In genomic region chr6:73394577-73395354, GRCh38 we compare ENCODE assay signal across 8 cellular contexts. TPM values are rescaled to one million over a fixed set of nuclear protein-coding genes. Genes with fewer than 3 reads are reported as not detected.
A peak's percentile ranks its signal among the peaks of the same experiment; 100 is the strongest.
DNase-seq lines count a peak whose midpoint lies in the region; ATAC-seq and TF ChIP-seq lines count a peak whose summit lies in the region.

TSS of gene DDX43 (plus strand) at chr6:73394828. CDS start at chr6:73394906, 78 bp downstream.

- H2AFZ ChIP-seq in IMR-90 (replicated peaks; ENCODE audit: low read length, poor library complexity): peak within 1 kb of the TSS; percentile 71
- no peak within 1 kb of the TSS for H2AFZ ChIP-seq in Karpas-422 (ENCODE audit: low read length)

- H4K20me1 ChIP-seq in IMR-90 (ENCODE audit: insufficient read depth, low read length) (no peaks in the 10 kb centered on the region), Karpas-422 (ENCODE audit: insufficient read depth, low read depth, low read length) (no peaks in the 10 kb centered on the region)

- no peak within 1 kb of the TSS for H2BK120ac ChIP-seq in IMR-90 (ENCODE audit: low read depth, low read length)

- no peak within 1 kb of the TSS for H3K23ac ChIP-seq in IMR-90 (ENCODE audit: low read depth, low read length)

- intact Hi-C loops in CD14-positive monocyte (cut with micrococcal nuclease): no loop called here
- intact Hi-C loops in IMR-90 (cut with micrococcal nuclease): no loop called here
- intact Hi-C loops in left cardiac atrium (cut with DNase I): no loop called here

- H3K27ac ChIP-seq in IMR-90 (ENCODE audit: insufficient read depth, low read length) (no peak within 1 kb of the TSS), Karpas-422 (ENCODE audit: low read length) (no peak within 1 kb of the TSS)

- H3K79me1 ChIP-seq in IMR-90 (ENCODE audit: low read depth in 1 of 2, low read length in 2 of 2): no peaks in the 10 kb centered on the region

- H3K4me2 ChIP-seq in IMR-90 (ENCODE audit: low read depth, low read length): no peak within 1 kb of the TSS
- no peak within 1 kb of the TSS for H3K4me2 ChIP-seq in Karpas-422 (ENCODE audit: low read depth, low read length, poor library complexity, severe bottlenecking)

- no peaks in the 10 kb centered on the region for H3K79me2 ChIP-seq in Karpas-422 (ENCODE audit: low read length)

- H3K9me3 Mint-ChIP-seq in CD14-positive monocyte: peaks cover 0 to 8% (median 5%) of the 10 kb centered on the region in 7 donors
- no peaks in the 10 kb centered on the region for H3K9me3 Mint-ChIP-seq in activated T-cell treated with anti-CD3 and anti-CD28 coated beads, Interleukin-2, amount 50 U/mL, for 72 hours

- no peak within 1 kb of the TSS for H2BK5ac ChIP-seq in IMR-90 (ENCODE audit: low read depth, low read length, poor library complexity, severe bottlenecking)

- dilution Hi-C loops in IMR-90 (cut with HindIII; ENCODE audit: low sequenced_read_pairs, unreplicated experiment): no loop called here

- H4K5ac ChIP-seq in IMR-90 (ENCODE audit: low read depth, low read length): no peak within 1 kb of the TSS

- H3K27me3 Mint-ChIP-seq in CD14-positive monocyte (ENCODE audit: low read depth in 3 of 3): peaks cover 0 to 2% (median 0%) of the 10 kb centered on the region in 3 donors
- peaks cover 4% of the 10 kb centered on the region for H3K27me3 Mint-ChIP-seq in activated T-cell treated with anti-CD3 and anti-CD28 coated beads, Interleukin-2, amount 50 U/mL, for 72 hours (ENCODE audit: low read depth)

- peak within 1 kb of the TSS; percentile 80 to 86 for H3K4me3 Mint-ChIP-seq in CD14-positive monocyte
- peak within 1 kb of the TSS; percentile 80 to 84 for H3K4me3 Mint-ChIP-seq in activated T-cell treated with anti-CD3 and anti-CD28 coated beads, Interleukin-2, amount 50 U/mL, for 72 hours

- no peak within 1 kb of the TSS for H3K56ac ChIP-seq in IMR-90 (ENCODE audit: extremely low read depth, insufficient read depth, low read length)

- no peak within 1 kb of the TSS for H3K4ac ChIP-seq in IMR-90 (ENCODE audit: low read depth, low read length)

- H3K4me3 ChIP-seq in IMR-90 (ENCODE audit: insufficient read depth, low read depth, low read length) (no peak within 1 kb of the TSS), Karpas-422 (ENCODE audit: low read length) (no peak within 1 kb of the TSS)

- no peaks in the 10 kb centered on the region for H3K27me3 ChIP-seq in IMR-90 (ENCODE audit: control insufficient read depth, insufficient read depth, low read length)
- no peaks in the 10 kb centered on the region for H3K27me3 ChIP-seq in Karpas-422 (ENCODE audit: low read length)

- 85% methylated on average over 25 of the region's 54 CpGs; no CpG with 5 or more reads in 1 of the 2 experiments for whole genome bisulfite sequencing in IMR-90 (ENCODE audit: extremely low coverage in 2 of 2, insufficient read length in 1 of 2), 2 experiments

- TF ChIP-seq CTCF in CD14-positive monocyte (IDR thresholded peaks at IDR 0.05) (no peak), IMR-90 (conservative IDR thresholded peaks at IDR 0.05; ENCODE audit: low read depth, low read length) (no peak)

- BruUV-seq in IMR-90 (replicated peaks; lab: Mats Ljungman, UMichigan): no TSS peak

- TF ChIP-seq RAD21 in IMR-90 (IDR thresholded peaks at IDR 0.05; ENCODE audit: low read length): no peak

- no peak for TF ChIP-seq POLR2A in IMR-90 (IDR thresholded peaks at IDR 0.05; ENCODE audit: low read depth, low read length)

- no peak within 1 kb of the TSS for H2BK15ac ChIP-seq in IMR-90 (ENCODE audit: low read depth, low read length)

- no peak within 1 kb of the TSS for H2AK5ac ChIP-seq in IMR-90 (ENCODE audit: low read depth, low read length)

- H4K91ac ChIP-seq in IMR-90 (ENCODE audit: insufficient read depth, low read depth, low read length): no peak within 1 kb of the TSS

- H3K4me1 Mint-ChIP-seq in CD14-positive monocyte: peaks cover 8% of the 10 kb centered on the region
- no peaks in the 10 kb centered on the region for H3K4me1 Mint-ChIP-seq in activated T-cell treated with anti-CD3 and anti-CD28 coated beads, Interleukin-2, amount 50 U/mL, for 72 hours (ENCODE audit: low read depth)

- H3K9me3 ChIP-seq in IMR-90 (ENCODE audit: control insufficient read depth, insufficient read depth, low read length) (no peaks in the 10 kb centered on the region), Karpas-422 (ENCODE audit: low read length) (no peaks in the 10 kb centered on the region)

- H3K4me1 ChIP-seq in IMR-90 (ENCODE audit: control insufficient read depth, insufficient read depth, low read length) (no peaks in the 10 kb centered on the region), Karpas-422 (ENCODE audit: low read length) (no peaks in the 10 kb centered on the region)

- H3K9ac ChIP-seq in IMR-90 (ENCODE audit: low read depth, low read length) (no peak within 1 kb of the TSS), Karpas-422 (ENCODE audit: low read length) (no peak within 1 kb of the TSS)

- POLR2A ChIA-PET in IMR-90 (lab: Charles Lee; ENCODE audit: unreplicated experiment): no interaction called here

- no peak within 1 kb of the TSS for H2AK9ac ChIP-seq in IMR-90 (replicated peaks; ENCODE audit: low read depth, low read length, poor library complexity)

- no peak within 1 kb of the TSS for H3K18ac ChIP-seq in IMR-90 (ENCODE audit: low read depth, low read length)

- in situ Hi-C loops in IMR-90 (cut with MboI; ENCODE audit: low sequenced_read_pairs): no loop called here

- no peaks in the 10 kb centered on the region for H3K9me2 ChIP-seq in Karpas-422 (replicated peaks; ENCODE audit: insufficient read depth, low read length)

- ATAC-seq in IMR-90 (ENCODE audit: low read depth) (no peak), left cardiac atrium (peak; percentile 59 to 94), GM18909 (IDR thresholded peaks at IDR 0.05; ENCODE audit: poor library complexity, unreplicated experiment) (no peak)
- peak; percentile 79 to 80 for ATAC-seq in activated T-cell treated with anti-CD3 and anti-CD28 coated beads, Interleukin-2, amount 50 U/mL, for 72 hours (replicated peaks in 1 of 2)

- DNase-seq in CD14-positive monocyte (ENCODE audit: low spot score) (peak; percentile 81), IMR-90 (no peak), left cardiac atrium (peak; percentile 63), cerebellar nuclear complex (lab: John Stamatoyannopoulos, UW) (no peak), Karpas-422 (no peak)
- peak; percentile 43 to 51 for DNase-seq in activated T-cell treated with anti-CD3 and anti-CD28 coated beads, Interleukin-2, amount 50 U/mL, for 72 hours
- DNase-seq in stimulated activated CD4-positive, alpha-beta T cell treated with anti-CD3 and anti-CD28 coated beads, Interleukin-1b, Interleukin-23, amount 100 ng/mL, for 48 hours: peak; percentile 43

- no peaks in the 10 kb centered on the region; the same call in 1 of the 2 replicates for H3K9me1 ChIP-seq in IMR-90 (ENCODE audit: insufficient read depth, low read length)

- peak within 1 kb of the TSS in 6 of 7 donors; percentile 15 to 98 (median 92) for H3K27ac Mint-ChIP-seq in CD14-positive monocyte
- peak within 1 kb of the TSS; percentile 78 for H3K27ac Mint-ChIP-seq in activated T-cell treated with anti-CD3 and anti-CD28 coated beads, Interleukin-2, amount 50 U/mL, for 72 hours

- no peak within 1 kb of the TSS for H4K8ac ChIP-seq in IMR-90 (ENCODE audit: low read depth in 2 of 2, low read length in 2 of 2)

- CTCF ChIA-PET in IMR-90 (lab: Yijun Ruan, JAX): no interaction called here

- no peak within 1 kb of the TSS for H2BK20ac ChIP-seq in IMR-90 (ENCODE audit: low read depth, low read length)

- H3K14ac ChIP-seq in IMR-90 (replicated peaks; ENCODE audit: low read depth, low read length): no peak within 1 kb of the TSS

- H3K36me3 ChIP-seq in IMR-90 (ENCODE audit: control insufficient read depth, insufficient read depth, low read length): no peaks in the 10 kb centered on the region
- no peaks in the 10 kb centered on the region for H3K36me3 ChIP-seq in Karpas-422 (ENCODE audit: insufficient read depth, low read length)

- H3K36me3 Mint-ChIP-seq in CD14-positive monocyte: no peaks in the 10 kb centered on the region
- peaks cover 0 to 2% of the 10 kb centered on the region in 2 donors for H3K36me3 Mint-ChIP-seq in activated T-cell treated with anti-CD3 and anti-CD28 coated beads, Interleukin-2, amount 50 U/mL, for 72 hours (ENCODE audit: insufficient read depth in 2 of 2)

TF ChIP-seq in IMR-90, 13 proteins besides CTCF, POLR2A, EP300 and RAD21 (continues in another document):
- no peak for TF ChIP-seq FOS (IDR thresholded peaks at IDR 0.05; ENCODE audit: low read depth, low read length)
- no peak for TF ChIP-seq ELK1 (IDR thresholded peaks at IDR 0.05; ENCODE audit: borderline replicate concordance, low read depth, low read length)
- TF ChIP-seq CHD1 (IDR thresholded peaks at IDR 0.05; ENCODE audit: low read depth, low read length): no peak
- TF ChIP-seq MXI1 (IDR thresholded peaks at IDR 0.05; ENCODE audit: borderline replicate concordance, low read depth, low read length): no peak
- TF ChIP-seq MAFK (IDR thresholded peaks at IDR 0.05; ENCODE audit: low read depth, low read length): no peak
- no peak for TF ChIP-seq NFE2L2 (IDR thresholded peaks at IDR 0.05; ENCODE audit: low read depth, low read length)
- TF ChIP-seq CEBPB (IDR thresholded peaks at IDR 0.05; ENCODE audit: low read depth, low read length): no peak
- no peak for TF ChIP-seq RCOR1 (IDR thresholded peaks at IDR 0.05; ENCODE audit: insufficient replicate concordance, low read length)
- no peak for TF ChIP-seq RFX5 (IDR thresholded peaks at IDR 0.05; ENCODE audit: low read depth, low read length)
- no peak for TF ChIP-seq SMC3 (IDR thresholded peaks at IDR 0.05; ENCODE audit: low read depth, low read length)

RNA-seq across cellular contexts. Expression of gene DDX43, which starts in this region (rescaled TPM):
- 1 to 10 TPM in 1 of 2 donors, not detected in 1; 1.0 TPM for polyA plus RNA-seq in CD14-positive monocyte
- total RNA-seq in IMR-90 (2012; rRNA removed): under 0.01 TPM in 1 of 2 replicates, not detected in the other
- polyA plus RNA-seq in IMR-90 (2012; rRNA removed): 0.07 TPM in 1 of 2 replicates, not detected in the other
- polyA plus RNA-seq in IMR-90 (2012; cell fraction: cytosol; rRNA removed): 0.01 TPM in 1 of 2 replicates, not detected in the other
- 0.02 and 0.03 TPM in 2 replicates for polyA plus RNA-seq in IMR-90 (2012; cell fraction: nucleus; rRNA removed; ENCODE audit: low replicate concordance)
- under 1 TPM; 0.77 to 0.93 TPM for total RNA-seq in activated T-cell treated with anti-CD3 and anti-CD28 coated beads, Interleukin-2, amount 50 U/mL, for 72 hours
- total RNA-seq in left cardiac atrium: under 1 TPM; 0.80 to 0.86 TPM
- total RNA-seq in Karpas-422 (2014; rRNA removed; shearing (Covaris generic); ENCODE audit: low replicate concordance): not detected in 2 replicates

Comparison
In these comparisons a context has a peak if more than half of its experiments do, and no peak if none do; other contexts are left out.
1. Peak in DNase-seq and ATAC-seq in activated T-cell treated with anti-CD3 and anti-CD28 coated beads, Interleukin-2, amount 50 U/mL, for 72 hours; RNA of the gene not detected or under 1 TPM.
2. Peak in DNase-seq and ATAC-seq in left cardiac atrium; RNA of the gene not detected or under 1 TPM.
3. DNase-seq: peak in CD14-positive monocyte (single experiment) and stimulated activated CD4-positive, alpha-beta T cell treated with anti-CD3 and anti-CD28 coated beads, Interleukin-1b, Interleukin-23, amount 100 ng/mL, for 48 hours (single experiment); none in IMR-90 (single experiment), cerebellar nuclear complex (0 of 2) and Karpas-422 (single experiment).